In genomic region chr7:53094191-53094590, GRCh38 we compare ENCODE assay signal across 11 cellular contexts. TPM values are rescaled to one million over a fixed set of nuclear protein-coding genes. Genes with fewer than 3 reads are reported as not detected.
"Had no signal": no experiment of that assay in that cellular context is flagged by ENCODE, and none has a peak within 500 bp of the region (broad histone marks: within the 10 kb centered on the region; RNA-seq: fewer than 3 reads in every experiment).

No MANE protein-coding gene starts in this region.

- H3K9ac ChIP-seq: GM23248 had no signal

- H3K36me3 ChIP-seq: HAP-1 had no signal

- H3K4me1 ChIP-seq: HAP-1 had no signal

- H3K4me2 ChIP-seq: GM23338 had no signal

- H3K27ac ChIP-seq: GM23248 had no signal

- H3K4me3 ChIP-seq: GM23248, GM23338, HAP-1 had no signal

- DNase-seq: GM23248, GOT3, H7, H9, HCEC 1CT, HFFc6 had no signal

- H3K9me3 ChIP-seq: HAP-1 had no signal

- ATAC-seq: GM23338, HCT116 had no signal

- H2AFZ ChIP-seq: GM23248 had no signal

RNA-seq across cellular contexts. Expression of gene POM121L12, which starts 58.8 kb away (rescaled TPM):
- total RNA-seq: GM23248, GM23338, H1, H4, H7, H9, HFFc6 had no signal
- polyA plus RNA-seq: GM23248, GM23338, H1 had no signal
